ENCODE assay signal across 9 cellular contexts in genomic region chr12:64572241-64572640, GRCh38.
"Had no signal": no experiment of that assay in that cellular context is flagged by ENCODE, and none has a peak within 500 bp of the region (broad histone marks: within the 10 kb centered on the region; RNA-seq: fewer than 3 reads in every experiment).

No MANE protein-coding gene starts in this region.

- H3K4me2 ChIP-seq: KMS-11 had no signal

- H3K27ac ChIP-seq: GM23248, KMS-11 had no signal

- FAIRE-seq: HTR-8/SVneo had no signal

- H3K36me3 ChIP-seq: HAP-1 had no signal

- ATAC-seq: HCT116 had no signal

- DNase-seq: GM23248, GOT3, H7, HFFc6, KBM-7 had no signal

- H3K4me3 ChIP-seq: GM23248, HAP-1 had no signal

- H2AFZ ChIP-seq: GM23248 had no signal

- H3K4me1 ChIP-seq: HAP-1 had no signal

- H3K9ac ChIP-seq: GM23248, KMS-11 had no signal
